ENCODE assay signal across 8 cellular contexts in the genomic region with DNA sequence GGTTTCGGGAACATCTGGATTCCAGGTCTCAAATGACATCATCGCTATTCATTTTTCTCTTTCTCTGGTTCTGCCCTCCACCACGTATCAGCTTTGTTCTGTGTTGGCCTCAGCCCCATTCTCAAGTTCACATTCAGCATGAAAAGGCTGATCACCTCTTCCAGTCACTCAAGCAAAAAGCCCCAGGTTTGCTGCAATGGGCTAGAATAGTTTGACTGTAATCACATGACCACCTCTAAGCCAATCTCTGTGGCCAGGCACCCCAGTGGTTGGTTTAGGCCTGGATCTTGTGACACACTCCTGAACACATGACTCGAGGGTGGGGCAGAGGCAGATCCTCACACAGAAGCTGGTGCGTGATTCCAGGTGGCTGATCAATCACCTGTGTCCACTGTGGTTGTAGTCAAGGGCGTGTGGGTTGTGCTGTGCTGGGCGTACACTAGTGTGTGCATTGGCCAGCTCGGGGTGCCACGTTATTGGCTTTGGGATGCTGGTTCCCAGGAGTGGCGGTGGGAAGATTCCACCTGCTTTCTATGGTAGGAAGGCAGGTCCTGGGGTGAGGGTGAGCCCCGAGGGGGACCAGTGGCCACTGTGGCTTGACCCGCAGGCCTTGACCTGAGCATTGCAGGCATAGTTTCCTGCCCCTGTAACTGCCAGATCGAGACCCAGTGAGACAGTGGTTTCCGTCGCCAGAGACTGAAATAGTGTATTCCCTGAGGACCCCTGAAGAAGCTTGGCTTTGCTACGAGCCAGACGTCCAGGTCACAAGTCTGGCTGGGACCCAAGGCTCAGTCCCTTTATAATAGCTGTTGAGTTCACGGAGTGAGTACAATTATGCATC. TPM values are rescaled to one million over a fixed set of nuclear protein-coding genes. Genes with fewer than 3 reads are reported as not detected.
DNase-seq lines count a peak whose midpoint lies in the region; ATAC-seq, FAIRE-seq and TF ChIP-seq lines count a peak whose summit lies in the region.

No MANE protein-coding gene starts in this region.

- no peak overlapping the region for H3K9ac ChIP-seq in HepG2 (ENCODE audit: insufficient read depth, low read depth, low read length)
- peak overlapping the region in 1 of 5 donors; percentile 31 for H3K9ac ChIP-seq in subcutaneous abdominal adipose tissue (ENCODE audit: low read length in 5 of 5)

- ATAC-seq in HepG2 (peak; percentile 51), right lobe of liver (no peak), HG02970 (IDR thresholded peaks at IDR 0.05; ENCODE audit: low FRiP score, unreplicated experiment) (peak; percentile 72)
- peak; percentile 30 for ATAC-seq in activated naive CD8-positive, alpha-beta T cell treated with anti-CD3 and anti-CD28 coated beads, Interleukin-2, amount 10 ng/mL, durations not matched to agents 7 days and 5 days (ENCODE audit: low read depth)

- WGBS in HepG2 (ENCODE audit: low lambda C conversion rate): 98% methylated on average over 18 of the region's 18 CpGs
- WGBS in right lobe of liver (ENCODE audit: insufficient coverage, low coverage, low lambda C conversion rate, missing lambda C conversion rate): 88% methylated on average over 12 of the region's 18 CpGs

- DNase-seq in HepG2 (ENCODE audit: low spot score) (no peak), right lobe of liver (no peak), amniotic stem cell (lab: John Stamatoyannopoulos, UW) (no peak), anterior cingulate cortex (lab: John Stamatoyannopoulos, UW) (no peak), LoVo (ENCODE audit: low spot score) (no peak)
- no peak for DNase-seq in activated naive CD8-positive, alpha-beta T cell treated with anti-CD3 and anti-CD28 coated beads, Interleukin-2, amount 10 ng/mL, durations not matched to agents 7 days and 5 days

- no peak overlapping the region for H3K4me2 ChIP-seq in HepG2 (ENCODE audit: low read depth, low read length)

- peaks cover 16% of the 10 kb centered on the region for H3K4me1 Mint-ChIP-seq in activated naive CD8-positive, alpha-beta T cell treated with anti-CD3 and anti-CD28 coated beads, Interleukin-2, amount 10 ng/mL, durations not matched to agents 7 days and 5 days

- H3K4me1 ChIP-seq in HepG2 (ENCODE audit: insufficient read depth, low read length) (peaks cover 23% of the 10 kb centered on the region), right lobe of liver (peaks cover 0 to 11% (median 3%) of the 10 kb centered on the region in 4 donors), subcutaneous abdominal adipose tissue (ENCODE audit: control insufficient read depth in 5 of 5, insufficient read depth in 5 of 5, low read length in 5 of 5) (peaks cover 10 to 44% (median 34%) of the 10 kb centered on the region in 5 donors)

- H3K27me3 ChIP-seq in HepG2 (ENCODE audit: control insufficient read depth in 1 of 2, insufficient read depth in 2 of 2, low read length in 2 of 2) (no peaks in the 10 kb centered on the region), right lobe of liver (no peaks in the 10 kb centered on the region), subcutaneous abdominal adipose tissue (ENCODE audit: control insufficient read depth in 5 of 5, insufficient read depth in 4 of 5, low read length in 5 of 5) (no peaks in the 10 kb centered on the region)

- peaks cover 1% of the 10 kb centered on the region for H3K27me3 Mint-ChIP-seq in activated naive CD8-positive, alpha-beta T cell treated with anti-CD3 and anti-CD28 coated beads, Interleukin-2, amount 10 ng/mL, durations not matched to agents 7 days and 5 days

- peaks cover 12% of the 10 kb centered on the region for H3K79me2 ChIP-seq in HepG2 (ENCODE audit: insufficient read depth, low read length)

- intact Hi-C loops in HepG2 (cut with micrococcal nuclease; ENCODE audit: unreplicated experiment): no loop called here
- intact Hi-C loops in right lobe of liver (cut with DNase I): loop anchor here in 1 of 2 donors (10.0 kb wide), 1 partner anchor 67 kb away; no protein-coding TSS in a partner anchor

- peaks cover 23% of the 10 kb centered on the region for H3K36me3 Mint-ChIP-seq in activated naive CD8-positive, alpha-beta T cell treated with anti-CD3 and anti-CD28 coated beads, Interleukin-2, amount 10 ng/mL, durations not matched to agents 7 days and 5 days

- H3K4me3 Mint-ChIP-seq in activated naive CD8-positive, alpha-beta T cell treated with anti-CD3 and anti-CD28 coated beads, Interleukin-2, amount 10 ng/mL, durations not matched to agents 7 days and 5 days: no peak overlapping the region

- TF ChIP-seq EP300 in HepG2 (IDR thresholded peaks at IDR 0.05; ENCODE audit: low read depth in 2 of 2, low read length in 2 of 2): no peak
- no peak for TF ChIP-seq EP300 in HepG2 (CRISPR knock-in tag; IDR thresholded peaks at IDR 0.05; ENCODE audit: borderline replicate concordance)

- no peak for TF ChIP-seq RAD21 in HepG2 (CRISPR knock-in tag; IDR thresholded peaks at IDR 0.05)

- POLR2A ChIA-PET in HepG2 (lab: Yijun Ruan, JAX): interaction anchor here (0.7 to 3.4 kb wide), 4 partner anchors 9 to 27 kb away, joined by 4 to 9 read pairs (median 4); no protein-coding TSS in a partner anchor
- POLR2A ChIA-PET in activated naive CD8-positive, alpha-beta T cell treated with anti-CD3 and anti-CD28 coated beads, Interleukin-2, amount 10 ng/mL, durations not matched to agents 7 days and 5 days (lab: Charles Lee): interaction anchor here (0.7 to 2.0 kb wide), 3 partner anchors 12 to 963 kb away, joined by 3 to 6 read pairs (median 5); a partner anchor contains a TSS

- peaks cover 11 to 38% of the 10 kb centered on the region in 2 experiments for H3K36me3 ChIP-seq in HepG2 (replicated peaks in 1 of 2; ENCODE audit: control insufficient read depth in 1 of 2, insufficient read depth in 2 of 2, low read length in 2 of 2)
- no peaks in the 10 kb centered on the region for H3K36me3 ChIP-seq in right lobe of liver
- peaks cover 0 to 32% (median 13%) of the 10 kb centered on the region in 5 donors for H3K36me3 ChIP-seq in subcutaneous abdominal adipose tissue (ENCODE audit: control insufficient read depth in 5 of 5, insufficient read depth in 5 of 5, low read length in 5 of 5)

- H3K9me3 ChIP-seq in HepG2 (ENCODE audit: low read length) (no peaks in the 10 kb centered on the region), right lobe of liver (no peaks in the 10 kb centered on the region), subcutaneous abdominal adipose tissue (ENCODE audit: control insufficient read depth in 5 of 5, low read length in 5 of 5) (no peaks in the 10 kb centered on the region)

- in situ Hi-C loops in HepG2 (cut with HindIII; ENCODE audit: extremely low pct_ligation_motif_present, low pct_unique_long_range_greater_than_20kb): no loop called here

- no peak overlapping the region for H3K4me3 ChIP-seq in HepG2 (replicated peaks in 1 of 3; ENCODE audit: insufficient read depth in 1 of 3, low read depth in 2 of 3, low read length in 3 of 3)
- no peak overlapping the region for H3K4me3 ChIP-seq in right lobe of liver
- H3K4me3 ChIP-seq in subcutaneous abdominal adipose tissue (ENCODE audit: low read depth in 1 of 5, low read length in 5 of 5): peak overlapping the region in 2 of 5 donors; percentile 2 to 15

- no peak overlapping the region for H3K27ac Mint-ChIP-seq in activated naive CD8-positive, alpha-beta T cell treated with anti-CD3 and anti-CD28 coated beads, Interleukin-2, amount 10 ng/mL, durations not matched to agents 7 days and 5 days

- no peak for TF ChIP-seq CTCF in HepG2 (CRISPR knock-in tag; IDR thresholded peaks at IDR 0.05)
- no peak for TF ChIP-seq CTCF in right lobe of liver (IDR thresholded peaks at IDR 0.05)

- no TSS peak for BruUV-seq in HepG2 (replicated peaks; lab: Mats Ljungman, UMichigan)

- no peak for FAIRE-seq in HepG2 (lab: Jason Lieb, UNC)

- H2AFZ ChIP-seq in HepG2 (ENCODE audit: low read length): no peak overlapping the region

- no peaks in the 10 kb centered on the region for H4K20me1 ChIP-seq in HepG2 (ENCODE audit: insufficient read depth, low read length)

- CTCF ChIA-PET in HepG2 (lab: Yijun Ruan, JAX; ENCODE audit: low intra/inter-chr PET ratio, low total read pairs): no interaction called here

- no peaks in the 10 kb centered on the region for H3K9me3 Mint-ChIP-seq in activated naive CD8-positive, alpha-beta T cell treated with anti-CD3 and anti-CD28 coated beads, Interleukin-2, amount 10 ng/mL, durations not matched to agents 7 days and 5 days

- TF ChIP-seq POLR2A in HepG2 (IDR thresholded peaks at IDR 0.05; ENCODE audit: insufficient read depth in 1 of 2, low read depth in 2 of 2, low read length in 2 of 2) (no peak), right lobe of liver (IDR thresholded peaks at IDR 0.05) (no peak)

- H3K27ac ChIP-seq in HepG2 (ENCODE audit: extremely low read length, insufficient read depth, low read length): no peak overlapping the region
- H3K27ac ChIP-seq in right lobe of liver: no peak overlapping the region
- H3K27ac ChIP-seq in subcutaneous abdominal adipose tissue (ENCODE audit: low read depth, low read length): peak overlapping the region; percentile 76

RNA-seq across cellular contexts. Expression of a gene that starts 12.0 kb away (rescaled TPM):
- 14.3 and 23.8 TPM in 2 replicates for total RNA-seq in HepG2 (2016; rRNA removed; fragmentation: Illumina TruSeq; extraction: Trizol)
- 3.2 and 3.4 TPM in 2 replicates for total RNA-seq in HepG2 (2016; cell fraction: cytosol; rRNA removed; fragmentation: Illumina TruSeq; extraction: Trizol; ENCODE audit: low read depth)
- total RNA-seq in HepG2 (2016; cell fraction: insoluble cytoplasmic fraction; rRNA removed; fragmentation: Illumina TruSeq; extraction: Trizol): 12.5 and 22.8 TPM in 2 replicates
- total RNA-seq in HepG2 (2016; cell fraction: membrane; rRNA removed; fragmentation: Illumina TruSeq; extraction: Trizol): 8.3 and 8.6 TPM in 2 replicates
- 20.0 and 25.8 TPM in 2 replicates for total RNA-seq in HepG2 (2016; cell fraction: nucleus; rRNA removed; fragmentation: Illumina TruSeq; extraction: Trizol)
- 20.0 and 22.0 TPM in 2 replicates for polyA plus RNA-seq in HepG2 (2011; rRNA removed)
- polyA plus RNA-seq in HepG2 (2011; cell fraction: cytosol; rRNA removed): 7.4 and 8.9 TPM in 2 replicates
- polyA plus RNA-seq in HepG2 (2011; cell fraction: nucleus; rRNA removed): 47.8 and 56.1 TPM in 2 replicates
- 11.0 and 12.1 TPM in 2 replicates for polyA plus RNA-seq in HepG2 (2012)
- 1.1 and 1.2 TPM in 2 replicates for polyA plus RNA-seq in HepG2 (2016; cell fraction: cytosol; fragmentation: Illumina TruSeq; extraction: Trizol; ENCODE audit: low read depth)
- 8.7 and 10.9 TPM in 2 replicates for polyA plus RNA-seq in HepG2 (2016; cell fraction: insoluble cytoplasmic fraction; fragmentation: Illumina TruSeq; extraction: Trizol; ENCODE audit: low read depth)
- 2.6 and 3.0 TPM in 2 replicates for polyA plus RNA-seq in HepG2 (2016; cell fraction: membrane; fragmentation: Illumina TruSeq; extraction: Trizol; ENCODE audit: low read depth)
- polyA plus RNA-seq in HepG2 (2016; cell fraction: nucleus; fragmentation: Illumina TruSeq; extraction: Trizol; ENCODE audit: insufficient read depth, low read depth): 33.2 and 35.2 TPM in 2 replicates
- 52.0 and 57.8 TPM in 2 replicates for polyA minus RNA-seq in HepG2 (2011; rRNA and poly(A)+ RNA removed; ENCODE audit: low replicate concordance)
- polyA minus RNA-seq in HepG2 (2011; cell fraction: cytosol; rRNA and poly(A)+ RNA removed): 14.7 and 15.5 TPM in 2 replicates
- 23.9 and 25.6 TPM in 2 replicates for polyA minus RNA-seq in HepG2 (2011; cell fraction: nucleus; rRNA and poly(A)+ RNA removed)
- 10 to 100 TPM in 5 of 6 experiments, 1 to 10 TPM in 1; 10.0 to 17.5 (median 11.5) TPM for total RNA-seq in right lobe of liver
- total RNA-seq in activated naive CD8-positive, alpha-beta T cell treated with anti-CD3 and anti-CD28 coated beads, Interleukin-2, amount 10 ng/mL, durations not matched to agents 7 days and 5 days: 10 to 100 TPM; 25.7 to 26.1 TPM

RNA-seq across cellular contexts. Expression of a gene that starts 55.8 kb away (rescaled TPM):
- total RNA-seq in HepG2 (2016; rRNA removed; fragmentation: Illumina TruSeq; extraction: Trizol): 0.11 TPM in 1 of 2 replicates, not detected in the other
- 0.44 and 0.71 TPM in 2 replicates for total RNA-seq in HepG2 (2016; cell fraction: cytosol; rRNA removed; fragmentation: Illumina TruSeq; extraction: Trizol; ENCODE audit: low read depth)
- total RNA-seq in HepG2 (2016; cell fraction: insoluble cytoplasmic fraction; rRNA removed; fragmentation: Illumina TruSeq; extraction: Trizol): 0.13 TPM in 1 of 2 replicates, not detected in the other
- total RNA-seq in HepG2 (2016; cell fraction: membrane; rRNA removed; fragmentation: Illumina TruSeq; extraction: Trizol): 0.17 and 0.28 TPM in 2 replicates
- 0.37 and 0.60 TPM in 2 replicates for total RNA-seq in HepG2 (2016; cell fraction: nucleus; rRNA removed; fragmentation: Illumina TruSeq; extraction: Trizol)
- 0.05 TPM in 1 of 2 replicates, not detected in the other for polyA plus RNA-seq in HepG2 (2011; rRNA removed)
- not detected in 2 replicates for polyA plus RNA-seq in HepG2 (2011; cell fraction: cytosol; rRNA removed)
- polyA plus RNA-seq in HepG2 (2011; cell fraction: nucleus; rRNA removed): 0.07 and 0.10 TPM in 2 replicates
- 0.17 and 0.23 TPM in 2 replicates for polyA plus RNA-seq in HepG2 (2012)
- polyA plus RNA-seq in HepG2 (2016; cell fraction: cytosol; fragmentation: Illumina TruSeq; extraction: Trizol; ENCODE audit: low read depth): 0.05 and 0.08 TPM in 2 replicates
- polyA plus RNA-seq in HepG2 (2016; cell fraction: insoluble cytoplasmic fraction; fragmentation: Illumina TruSeq; extraction: Trizol; ENCODE audit: low read depth): not detected in 2 replicates
- polyA plus RNA-seq in HepG2 (2016; cell fraction: membrane; fragmentation: Illumina TruSeq; extraction: Trizol; ENCODE audit: low read depth): 0.07 TPM in 1 of 2 replicates, not detected in the other
- not detected in 2 replicates for polyA plus RNA-seq in HepG2 (2016; cell fraction: nucleus; fragmentation: Illumina TruSeq; extraction: Trizol; ENCODE audit: insufficient read depth, low read depth)
- 0.05 and 0.14 TPM in 2 replicates for polyA minus RNA-seq in HepG2 (2011; rRNA and poly(A)+ RNA removed; ENCODE audit: low replicate concordance)
- 0.26 TPM in 1 of 2 replicates, not detected in the other for polyA minus RNA-seq in HepG2 (2011; cell fraction: cytosol; rRNA and poly(A)+ RNA removed)
- 0.50 and 0.77 TPM in 2 replicates for polyA minus RNA-seq in HepG2 (2011; cell fraction: nucleus; rRNA and poly(A)+ RNA removed)
- not detected for total RNA-seq in right lobe of liver
- under 1 TPM; 0.23 to 0.44 TPM for total RNA-seq in activated naive CD8-positive, alpha-beta T cell treated with anti-CD3 and anti-CD28 coated beads, Interleukin-2, amount 10 ng/mL, durations not matched to agents 7 days and 5 days

Comparison
In these comparisons a context has a peak if more than half of its experiments do, and no peak if none do; other contexts are left out.
1. ATAC-seq: peak in HepG2 (single experiment), HG02970 (single experiment) and activated naive CD8-positive, alpha-beta T cell treated with anti-CD3 and anti-CD28 coated beads, Interleukin-2, amount 10 ng/mL, durations not matched to agents 7 days and 5 days (single experiment); none in right lobe of liver (0 of 4).